In the genomic region with DNA sequence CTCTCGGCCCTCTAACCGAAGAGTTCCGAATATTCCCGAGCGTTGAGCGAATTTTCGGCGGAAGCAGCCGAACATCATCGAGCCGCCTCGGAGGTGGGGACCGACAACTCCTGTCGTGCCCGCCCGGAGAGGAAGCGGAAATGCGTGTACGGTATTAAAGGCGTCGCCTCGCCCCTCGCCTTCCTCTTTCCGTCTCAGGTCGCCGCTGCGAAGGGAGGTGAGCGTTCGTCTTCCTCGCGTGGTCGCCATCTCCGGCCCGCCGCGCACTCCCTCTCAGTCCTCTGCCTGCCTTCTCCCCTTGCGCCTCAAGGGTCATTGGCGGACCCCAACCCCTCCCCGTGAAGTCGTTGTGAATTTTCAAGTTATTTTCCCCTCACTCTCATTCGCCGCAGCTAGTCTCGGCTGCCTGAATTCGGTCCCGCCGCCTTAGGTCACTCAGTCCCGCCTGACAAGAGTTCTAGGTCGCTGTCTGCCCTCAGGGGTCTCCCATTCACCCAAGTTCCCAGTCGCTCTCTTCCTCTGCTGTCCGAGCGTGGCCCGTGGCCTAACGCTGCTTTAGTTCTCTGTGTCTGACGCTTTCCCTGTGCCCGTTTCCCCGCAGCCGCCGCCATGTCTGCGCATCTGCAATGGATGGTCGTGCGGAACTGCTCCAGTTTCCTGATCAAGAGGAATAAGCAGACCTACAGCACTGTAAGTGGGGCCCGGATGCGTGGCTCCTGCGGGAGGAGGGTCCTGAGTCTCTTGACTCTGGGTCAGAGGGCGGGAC, we compare ENCODE assay signal across 1 cellular context.
A peak's percentile ranks its signal among the peaks of the same experiment; 100 is the strongest.
TF ChIP-seq lines count a peak whose summit lies in the region.

A gene (plus strand): TSS at position 184 of the 766 bp plus-strand sequence. CDS start 426 bp downstream, at position 610.

TF ChIP-seq in K562, 482 proteins besides CTCF, POLR2A, EP300 and RAD21 (continued from another document and continues in another):
- TF ChIP-seq JUND (IDR thresholded peaks at IDR 0.05; ENCODE audit: borderline replicate concordance, low read depth, low read length) (peak; percentile 26; the same call in 1 of the 2 replicates), JUND (tag; IDR thresholded peaks at IDR 0.05; ENCODE audit: borderline replicate concordance, low read depth, low read length) (no peak; the same call in 2 of the 3 replicates), ZNF561 (CRISPR knock-in tag; conservative IDR thresholded peaks at IDR 0.05) (no peak), ZNF224 (CRISPR knock-in tag; IDR thresholded peaks at IDR 0.05) (no peak), SP1 (CRISPR knock-in tag; IDR thresholded peaks at IDR 0.05) (peak; percentile 87; the same call in 1 of the 2 replicates), DNMT1 (IDR thresholded peaks at IDR 0.05) (no peak), NCOA1 (IDR thresholded peaks at IDR 0.05; ENCODE audit: low read depth) (peak; percentile 62), ARHGAP35 (IDR thresholded peaks at IDR 0.05; ENCODE audit: partially characterized antibody) (no peak), KLF10 (CRISPR knock-in tag; IDR thresholded peaks at IDR 0.05) (no peak), ZBTB7A (IDR thresholded peaks at IDR 0.05; ENCODE audit: borderline replicate concordance, control insufficient read depth, low read depth, low read length) (peak; percentile 16; the same call in 1 of the 2 replicates), SUPT5H (IDR thresholded peaks at IDR 0.05) (peak; percentile 100), LARP7 (IDR thresholded peaks at IDR 0.05) (no peak), FOXA3 (CRISPR knock-in tag; conservative IDR thresholded peaks at IDR 0.05 in 1 of 2, IDR thresholded peaks at IDR 0.05 in 1 of 2) (no peak), SNIP1 (IDR thresholded peaks at IDR 0.05; ENCODE audit: low read depth) (no peak), PTBP1 (IDR thresholded peaks at IDR 0.05; ENCODE audit: low read depth, low read length) (peak; percentile 64; the same call in 1 of the 2 replicates), TBP (optimal IDR thresholded peaks at IDR 0.05; ENCODE audit: low read depth, low read length) (peak; percentile 99), NFRKB (IDR thresholded peaks at IDR 0.05; ENCODE audit: low read depth) (no peak), PTRF (tag; IDR thresholded peaks at IDR 0.05) (no peak), NR2C2 (CRISPR knock-in tag; IDR thresholded peaks at IDR 0.05) (peak; percentile 39; the same call in 1 of the 2 replicates), NR2C2 (tag; IDR thresholded peaks at IDR 0.05) (peak; percentile 21; the same call in 1 of the 2 replicates), NFIC (IDR thresholded peaks at IDR 0.05) (peak; percentile 42; the same call in 1 of the 2 replicates), TCF7L2 (IDR thresholded peaks at IDR 0.05; ENCODE audit: low read depth, low read length) (no peak), BCOR (IDR thresholded peaks at IDR 0.05) (peak; percentile 51; the same call in 1 of the 2 replicates), SMAD4 (CRISPR knock-in tag; conservative IDR thresholded peaks at IDR 0.05) (0 out of 2 replicates have a peak, but pooled peaks have one; percentile 27), POLR2H (tag; IDR thresholded peaks at IDR 0.05; ENCODE audit: low read depth) (peak; percentile 98), NELFE (IDR thresholded peaks at IDR 0.05; ENCODE audit: insufficient read depth, insufficient read length) (peak; percentile 65), PCBP2 (IDR thresholded peaks at IDR 0.05; ENCODE audit: low read depth, low read length, poor library complexity, severe bottlenecking) (no peak), SRSF3 (IDR thresholded peaks at IDR 0.05; ENCODE audit: insufficient read depth, low read length) (no peak), CTBP1 (IDR thresholded peaks at IDR 0.05; ENCODE audit: borderline replicate concordance) (peak; percentile 26; the same call in 1 of the 2 replicates), XRCC3 (IDR thresholded peaks at IDR 0.05) (no peak), ZNF263 (CRISPR knock-in tag; IDR thresholded peaks at IDR 0.05; ENCODE audit: borderline replicate concordance) (0 out of 2 replicates have a peak, but pooled peaks have one; percentile 47), SMARCA4 (IDR thresholded peaks at IDR 0.05) (no peak), JUN (IDR thresholded peaks at IDR 0.05; ENCODE audit: borderline replicate concordance, low read depth, low read length) (0 out of 2 replicates have a peak, but pooled peaks have one; percentile 10), JUN (CRISPR knock-in tag; IDR thresholded peaks at IDR 0.05; ENCODE audit: borderline replicate concordance) (no peak), ZNF134 (CRISPR knock-in tag; conservative IDR thresholded peaks at IDR 0.05) (0 out of 2 replicates have a peak, but pooled peaks have one; percentile 15)
- TF ChIP-seq, protein P1, sequence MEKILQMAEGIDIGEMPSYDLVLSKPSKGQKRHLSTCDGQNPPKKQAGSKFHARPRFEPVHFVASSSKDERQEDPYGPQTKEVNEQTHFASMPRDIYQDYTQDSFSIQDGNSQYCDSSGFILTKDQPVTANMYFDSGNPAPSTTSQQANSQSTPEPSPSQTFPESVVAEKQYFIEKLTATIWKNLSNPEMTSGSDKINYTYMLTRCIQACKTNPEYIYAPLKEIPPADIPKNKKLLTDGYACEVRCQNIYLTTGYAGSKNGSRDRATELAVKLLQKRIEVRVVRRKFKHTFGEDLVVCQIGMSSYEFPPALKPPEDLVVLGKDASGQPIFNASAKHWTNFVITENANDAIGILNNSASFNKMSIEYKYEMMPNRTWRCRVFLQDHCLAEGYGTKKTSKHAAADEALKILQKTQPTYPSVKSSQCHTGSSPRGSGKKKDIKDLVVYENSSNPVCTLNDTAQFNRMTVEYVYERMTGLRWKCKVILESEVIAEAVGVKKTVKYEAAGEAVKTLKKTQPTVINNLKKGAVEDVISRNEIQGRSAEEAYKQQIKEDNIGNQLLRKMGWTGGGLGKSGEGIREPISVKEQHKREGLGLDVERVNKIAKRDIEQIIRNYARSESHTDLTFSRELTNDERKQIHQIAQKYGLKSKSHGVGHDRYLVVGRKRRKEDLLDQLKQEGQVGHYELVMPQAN (IDR thresholded peaks at IDR 0.05; ENCODE audit: borderline replicate concordance), result peak; percentile 93
- TF ChIP-seq, protein P2, sequence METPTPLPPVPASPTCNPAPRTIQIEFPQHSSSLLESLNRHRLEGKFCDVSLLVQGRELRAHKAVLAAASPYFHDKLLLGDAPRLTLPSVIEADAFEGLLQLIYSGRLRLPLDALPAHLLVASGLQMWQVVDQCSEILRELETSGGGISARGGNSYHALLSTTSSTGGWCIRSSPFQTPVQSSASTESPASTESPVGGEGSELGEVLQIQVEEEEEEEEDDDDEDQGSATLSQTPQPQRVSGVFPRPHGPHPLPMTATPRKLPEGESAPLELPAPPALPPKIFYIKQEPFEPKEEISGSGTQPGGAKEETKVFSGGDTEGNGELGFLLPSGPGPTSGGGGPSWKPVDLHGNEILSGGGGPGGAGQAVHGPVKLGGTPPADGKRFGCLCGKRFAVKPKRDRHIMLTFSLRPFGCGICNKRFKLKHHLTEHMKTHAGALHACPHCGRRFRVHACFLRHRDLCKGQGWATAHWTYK (CRISPR knock-in tag; IDR thresholded peaks at IDR 0.05), result peak; percentile 52; the same call in 1 of the 2 replicates
- TF ChIP-seq, protein P3, sequence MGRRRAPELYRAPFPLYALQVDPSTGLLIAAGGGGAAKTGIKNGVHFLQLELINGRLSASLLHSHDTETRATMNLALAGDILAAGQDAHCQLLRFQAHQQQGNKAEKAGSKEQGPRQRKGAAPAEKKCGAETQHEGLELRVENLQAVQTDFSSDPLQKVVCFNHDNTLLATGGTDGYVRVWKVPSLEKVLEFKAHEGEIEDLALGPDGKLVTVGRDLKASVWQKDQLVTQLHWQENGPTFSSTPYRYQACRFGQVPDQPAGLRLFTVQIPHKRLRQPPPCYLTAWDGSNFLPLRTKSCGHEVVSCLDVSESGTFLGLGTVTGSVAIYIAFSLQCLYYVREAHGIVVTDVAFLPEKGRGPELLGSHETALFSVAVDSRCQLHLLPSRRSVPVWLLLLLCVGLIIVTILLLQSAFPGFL (CRISPR knock-in tag; IDR thresholded peaks at IDR 0.05), result peak; percentile 56; the same call in 1 of the 2 replicates
- TF ChIP-seq, protein P4, sequence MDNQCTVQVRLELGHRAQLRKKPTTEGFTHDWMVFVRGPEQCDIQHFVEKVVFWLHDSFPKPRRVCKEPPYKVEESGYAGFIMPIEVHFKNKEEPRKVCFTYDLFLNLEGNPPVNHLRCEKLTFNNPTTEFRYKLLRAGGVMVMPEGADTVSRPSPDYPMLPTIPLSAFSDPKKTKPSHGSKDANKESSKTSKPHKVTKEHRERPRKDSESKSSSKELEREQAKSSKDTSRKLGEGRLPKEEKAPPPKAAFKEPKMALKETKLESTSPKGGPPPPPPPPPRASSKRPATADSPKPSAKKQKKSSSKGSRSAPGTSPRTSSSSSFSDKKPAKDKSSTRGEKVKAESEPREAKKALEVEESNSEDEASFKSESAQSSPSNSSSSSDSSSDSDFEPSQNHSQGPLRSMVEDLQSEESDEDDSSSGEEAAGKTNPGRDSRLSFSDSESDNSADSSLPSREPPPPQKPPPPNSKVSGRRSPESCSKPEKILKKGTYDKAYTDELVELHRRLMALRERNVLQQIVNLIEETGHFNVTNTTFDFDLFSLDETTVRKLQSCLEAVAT (IDR thresholded peaks at IDR 0.05), result peak; percentile 84 to 86; a peak in 3 of 4 replicates
- TF ChIP-seq, protein P5, sequence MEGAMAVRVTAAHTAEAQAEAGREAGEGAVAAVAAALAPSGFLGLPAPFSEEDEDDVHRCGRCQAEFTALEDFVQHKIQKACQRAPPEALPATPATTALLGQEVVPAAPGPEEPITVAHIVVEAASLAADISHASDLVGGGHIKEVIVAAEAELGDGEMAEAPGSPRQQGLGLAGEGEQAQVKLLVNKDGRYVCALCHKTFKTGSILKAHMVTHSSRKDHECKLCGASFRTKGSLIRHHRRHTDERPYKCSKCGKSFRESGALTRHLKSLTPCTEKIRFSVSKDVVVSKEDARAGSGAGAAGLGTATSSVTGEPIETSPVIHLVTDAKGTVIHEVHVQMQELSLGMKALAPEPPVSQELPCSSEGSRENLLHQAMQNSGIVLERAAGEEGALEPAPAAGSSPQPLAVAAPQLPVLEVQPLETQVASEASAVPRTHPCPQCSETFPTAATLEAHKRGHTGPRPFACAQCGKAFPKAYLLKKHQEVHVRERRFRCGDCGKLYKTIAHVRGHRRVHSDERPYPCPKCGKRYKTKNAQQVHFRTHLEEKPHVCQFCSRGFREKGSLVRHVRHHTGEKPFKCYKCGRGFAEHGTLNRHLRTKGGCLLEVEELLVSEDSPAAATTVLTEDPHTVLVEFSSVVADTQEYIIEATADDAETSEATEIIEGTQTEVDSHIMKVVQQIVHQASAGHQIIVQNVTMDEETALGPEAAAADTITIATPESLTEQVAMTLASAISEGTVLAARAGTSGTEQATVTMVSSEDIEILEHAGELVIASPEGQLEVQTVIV (CRISPR knock-in tag; IDR thresholded peaks at IDR 0.05; ENCODE audit: borderline replicate concordance), result no peak
- TF ChIP-seq, protein P6, sequence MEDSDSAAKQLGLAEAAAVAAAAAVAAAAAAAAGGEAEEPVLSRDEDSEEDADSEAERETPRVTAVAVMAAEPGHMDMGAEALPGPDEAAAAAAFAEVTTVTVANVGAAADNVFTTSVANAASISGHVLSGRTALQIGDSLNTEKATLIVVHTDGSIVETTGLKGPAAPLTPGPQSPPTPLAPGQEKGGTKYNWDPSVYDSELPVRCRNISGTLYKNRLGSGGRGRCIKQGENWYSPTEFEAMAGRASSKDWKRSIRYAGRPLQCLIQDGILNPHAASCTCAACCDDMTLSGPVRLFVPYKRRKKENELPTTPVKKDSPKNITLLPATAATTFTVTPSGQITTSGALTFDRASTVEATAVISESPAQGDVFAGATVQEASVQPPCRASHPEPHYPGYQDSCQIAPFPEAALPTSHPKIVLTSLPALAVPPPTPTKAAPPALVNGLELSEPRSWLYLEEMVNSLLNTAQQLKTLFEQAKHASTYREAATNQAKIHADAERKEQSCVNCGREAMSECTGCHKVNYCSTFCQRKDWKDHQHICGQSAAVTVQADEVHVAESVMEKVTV (CRISPR knock-in tag; IDR thresholded peaks at IDR 0.05), result peak; percentile 99
- TF ChIP-seq, protein P7, sequence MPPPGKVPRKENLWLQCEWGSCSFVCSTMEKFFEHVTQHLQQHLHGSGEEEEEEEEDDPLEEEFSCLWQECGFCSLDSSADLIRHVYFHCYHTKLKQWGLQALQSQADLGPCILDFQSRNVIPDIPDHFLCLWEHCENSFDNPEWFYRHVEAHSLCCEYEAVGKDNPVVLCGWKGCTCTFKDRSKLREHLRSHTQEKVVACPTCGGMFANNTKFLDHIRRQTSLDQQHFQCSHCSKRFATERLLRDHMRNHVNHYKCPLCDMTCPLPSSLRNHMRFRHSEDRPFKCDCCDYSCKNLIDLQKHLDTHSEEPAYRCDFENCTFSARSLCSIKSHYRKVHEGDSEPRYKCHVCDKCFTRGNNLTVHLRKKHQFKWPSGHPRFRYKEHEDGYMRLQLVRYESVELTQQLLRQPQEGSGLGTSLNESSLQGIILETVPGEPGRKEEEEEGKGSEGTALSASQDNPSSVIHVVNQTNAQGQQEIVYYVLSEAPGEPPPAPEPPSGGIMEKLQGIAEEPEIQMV (tag; conservative IDR thresholded peaks at IDR 0.05; ENCODE audit: low read depth), result no peak
- TF ChIP-seq, protein P8, sequence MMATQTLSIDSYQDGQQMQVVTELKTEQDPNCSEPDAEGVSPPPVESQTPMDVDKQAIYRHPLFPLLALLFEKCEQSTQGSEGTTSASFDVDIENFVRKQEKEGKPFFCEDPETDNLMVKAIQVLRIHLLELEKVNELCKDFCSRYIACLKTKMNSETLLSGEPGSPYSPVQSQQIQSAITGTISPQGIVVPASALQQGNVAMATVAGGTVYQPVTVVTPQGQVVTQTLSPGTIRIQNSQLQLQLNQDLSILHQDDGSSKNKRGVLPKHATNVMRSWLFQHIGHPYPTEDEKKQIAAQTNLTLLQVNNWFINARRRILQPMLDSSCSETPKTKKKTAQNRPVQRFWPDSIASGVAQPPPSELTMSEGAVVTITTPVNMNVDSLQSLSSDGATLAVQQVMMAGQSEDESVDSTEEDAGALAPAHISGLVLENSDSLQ (IDR thresholded peaks at IDR 0.05), result peak; percentile 79
- TF ChIP-seq, protein P9, sequence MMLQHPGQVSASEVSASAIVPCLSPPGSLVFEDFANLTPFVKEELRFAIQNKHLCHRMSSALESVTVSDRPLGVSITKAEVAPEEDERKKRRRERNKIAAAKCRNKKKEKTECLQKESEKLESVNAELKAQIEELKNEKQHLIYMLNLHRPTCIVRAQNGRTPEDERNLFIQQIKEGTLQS (IDR thresholded peaks at IDR 0.05), result no peak
- TF ChIP-seq, protein P9 (CRISPR knock-in tag; conservative IDR thresholded peaks at IDR 0.05), result peak; percentile 6; the same call in 1 of the 2 replicates
